In the genomic region with DNA sequence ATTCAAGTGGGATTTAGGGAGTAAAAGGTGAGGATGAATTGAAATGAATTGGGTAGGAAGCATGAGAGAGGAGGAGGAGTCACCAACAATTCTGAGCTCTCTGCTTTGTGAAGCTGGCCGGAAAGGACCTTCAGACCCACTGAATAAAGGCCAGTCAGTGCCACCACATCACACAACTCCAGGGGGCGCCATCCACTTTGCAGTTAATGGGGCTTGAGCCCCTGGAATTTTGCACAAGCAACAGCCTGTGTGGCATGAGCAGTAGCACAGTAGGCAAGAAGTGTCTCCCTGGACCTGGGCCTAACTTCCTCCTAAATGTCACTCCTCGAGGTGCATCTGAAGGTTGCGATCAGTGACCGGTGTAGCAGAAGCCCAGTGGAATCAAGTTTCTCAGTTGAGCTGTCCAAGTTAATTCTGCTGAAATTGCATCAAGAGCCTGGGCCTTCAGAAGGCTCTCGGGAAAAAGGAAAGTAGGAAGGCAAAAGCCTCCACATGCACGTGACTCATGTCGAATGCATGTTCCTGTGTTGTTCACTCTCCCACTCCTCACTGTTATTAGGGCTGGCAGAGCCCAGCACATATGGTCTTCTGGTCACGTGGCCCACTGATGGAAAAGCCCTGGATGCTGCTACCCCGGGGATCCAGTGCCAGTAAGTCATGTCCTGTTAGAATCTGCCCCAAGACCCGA, we compare ENCODE assay signal across 15 cellular contexts. TPM values are rescaled to one million over a fixed set of nuclear protein-coding genes. Genes with fewer than 3 reads are reported as not detected.
DNase-seq lines count a peak whose midpoint lies in the region; ATAC-seq, FAIRE-seq and TF ChIP-seq lines count a peak whose summit lies in the region.
"Had no signal": no experiment of that assay in that cellular context is flagged by ENCODE, and none has a peak within 500 bp of the region (broad histone marks: within the 10 kb centered on the region; RNA-seq: fewer than 3 reads in every experiment).

No MANE protein-coding gene starts in this region.

- H3K56ac ChIP-seq in mesendoderm (ENCODE audit: low read length), result no peak overlapping the region

- H3K4me1 ChIP-seq in Loucy (ENCODE audit: insufficient read depth, low read length, poor library complexity, severe bottlenecking) (no peaks in the 10 kb centered on the region), mesendoderm (ENCODE audit: control insufficient read depth, low read depth, low read length) (no peaks in the 10 kb centered on the region)
- H3K4me1 ChIP-seq: parathyroid adenoma had no signal

- H4K5ac ChIP-seq in mesendoderm (ENCODE audit: low read length), result no peak overlapping the region

- no peak overlapping the region for H3K18ac ChIP-seq in mesendoderm (ENCODE audit: low read length)

- FAIRE-seq in bronchial epithelial cell (lab: Jason Lieb, UNC), result peak; percentile 62
- FAIRE-seq: frontal cortex had no signal

- WGBS in mesendoderm (ENCODE audit: extremely low coverage, insufficient coverage, low lambda C conversion rate), result no CpG with 5 or more reads among the region's 11 CpGs

- no peaks in the 10 kb centered on the region for H3K27me3 ChIP-seq in Loucy (ENCODE audit: insufficient read depth, low read length, poor library complexity, severe bottlenecking)
- no peaks in the 10 kb centered on the region for H3K27me3 ChIP-seq in bronchial epithelial cell (ENCODE audit: control insufficient read depth, insufficient read depth, low read length)
- H3K27me3 ChIP-seq in mesendoderm (ENCODE audit: insufficient read depth, low read length, poor library complexity), result no peaks in the 10 kb centered on the region

- no peaks in the 10 kb centered on the region for H4K20me1 ChIP-seq in Loucy (ENCODE audit: insufficient read depth, low read length, poor library complexity, severe bottlenecking)

- intact Hi-C loops in Right ventricle myocardium inferior (cut with DNase I), result no loop called here

- TF ChIP-seq CTCF in AG10803 (conservative IDR thresholded peaks at IDR 0.05; ENCODE audit: low read length) (0 out of 2 replicates have a peak, but pooled peaks have one; percentile 19), Loucy (conservative IDR thresholded peaks at IDR 0.05; ENCODE audit: low read length) (peak; percentile 38; the same call in 1 of the 2 replicates), bronchial epithelial cell (IDR thresholded peaks at IDR 0.05; ENCODE audit: insufficient read depth, low read length, severe bottlenecking) (no peak)

- no peak overlapping the region for H2BK120ac ChIP-seq in mesendoderm (ENCODE audit: low read depth, low read length)

- H2BK15ac ChIP-seq in mesendoderm (replicated peaks; ENCODE audit: low read depth), result no peak overlapping the region

- H4K8ac ChIP-seq in mesendoderm (ENCODE audit: low read depth, low read length), result no peak overlapping the region

- H3K9me3 ChIP-seq in Loucy (ENCODE audit: insufficient read depth, low read depth, low read length), result no peaks in the 10 kb centered on the region

- DNase-seq in AG10803 (ENCODE audit: low read depth), result peak; percentile 70
- DNase-seq in bronchial epithelial cell (ENCODE audit: low read depth), result peak; percentile 29
- peak; percentile 50 for DNase-seq in mesendoderm
- no peak for DNase-seq in Right ventricle myocardium inferior (ENCODE audit: missing footprints)
- no peak for DNase-seq in COR-L47 (lab: John Stamatoyannopoulos, UW)
- no peak for DNase-seq in NCI-H1092 treated with DMSO at 0.1 percent for 48 hours (lab: John Stamatoyannopoulos, UW)
- DNase-seq: activated T-cell treated with anti-CD3 and anti-CD28 coated beads, Interleukin-2, amount 50 U/mL, for 24 hours; caudate nucleus; CD4-positive, alpha-beta T cell; stimulated activated CD4-positive, alpha-beta T cell treated with anti-CD3 and anti-CD28 coated beads, Interleukin-4, amount 100 ng/mL, for 4 hours had no signal

- ATAC-seq in Right ventricle myocardium inferior, result no peak
- no peak for ATAC-seq in GM18907 (IDR thresholded peaks at IDR 0.05; ENCODE audit: unreplicated experiment)
- ATAC-seq: left lobe of liver had no signal

- H3K4me3 ChIP-seq in AG10803 (ENCODE audit: low read length), result no peak overlapping the region
- H3K4me3 ChIP-seq in Loucy (ENCODE audit: low read length, poor library complexity, severe bottlenecking), result no peak overlapping the region
- no peak overlapping the region for H3K4me3 ChIP-seq in bronchial epithelial cell (ENCODE audit: low read depth, low read length)
- no peak overlapping the region for H3K4me3 ChIP-seq in mesendoderm (ENCODE audit: low read length)

- H3K4me2 ChIP-seq in Loucy (ENCODE audit: low read depth, low read length, poor library complexity, severe bottlenecking), result no peak overlapping the region
- no peak overlapping the region for H3K4me2 ChIP-seq in mesendoderm (ENCODE audit: low read length)

- no peaks in the 10 kb centered on the region for H3F3A ChIP-seq in Loucy (ENCODE audit: low read depth)

- no peak overlapping the region for H2BK5ac ChIP-seq in mesendoderm (ENCODE audit: low read length)

- H3K79me2 ChIP-seq in Loucy (ENCODE audit: insufficient read depth, low read length), result no peaks in the 10 kb centered on the region
- H3K79me2 ChIP-seq in mesendoderm (ENCODE audit: control insufficient read depth, insufficient read depth, low read length), result no peaks in the 10 kb centered on the region
- H3K79me2 ChIP-seq: parathyroid adenoma had no signal

- no peak overlapping the region for H3K23ac ChIP-seq in mesendoderm (ENCODE audit: low read length)

- no peak overlapping the region for H2AFZ ChIP-seq in Loucy (ENCODE audit: low read length)
- H2AFZ ChIP-seq: parathyroid adenoma had no signal

- H3K9me2 ChIP-seq in Loucy (replicated peaks; ENCODE audit: low read depth, low read length), result no peaks in the 10 kb centered on the region

- H3K36me3 ChIP-seq in Loucy (ENCODE audit: insufficient read depth, low read length), result no peaks in the 10 kb centered on the region
- H3K36me3 ChIP-seq in bronchial epithelial cell (ENCODE audit: control insufficient read depth, insufficient read depth, low read length), result no peaks in the 10 kb centered on the region
- no peaks in the 10 kb centered on the region for H3K36me3 ChIP-seq in mesendoderm (ENCODE audit: control insufficient read depth, insufficient read depth, low read length)

- no peaks in the 10 kb centered on the region for H3K79me1 ChIP-seq in mesendoderm (ENCODE audit: low read length)

- H3K9ac ChIP-seq in Loucy (ENCODE audit: low read depth, low read length, poor library complexity, severe bottlenecking) (no peak overlapping the region), mesendoderm (ENCODE audit: low read length) (no peak overlapping the region)
- H3K9ac ChIP-seq: parathyroid adenoma had no signal

- no peak overlapping the region for H2AK5ac ChIP-seq in mesendoderm (ENCODE audit: low read length)

- H3K4ac ChIP-seq in mesendoderm (ENCODE audit: low read depth, low read length), result no peak overlapping the region

- H3K27ac ChIP-seq in mesendoderm (ENCODE audit: low read depth, low read length), result no peak overlapping the region
- H3K27ac ChIP-seq: parathyroid adenoma had no signal

RNA-seq across cellular contexts. Expression of gene GLIS3, which starts 27.8 kb away (rescaled TPM):
- total RNA-seq in bronchial epithelial cell (1.1 and 1.2 TPM in 2 replicates), Right ventricle myocardium inferior (9.4 TPM)
- 0.70 TPM for polyA plus RNA-seq in mesendoderm (2013, experiment 1 of 2)
- 0.80 TPM for polyA plus RNA-seq in mesendoderm (2013, experiment 2 of 2)

Comparison
In these comparisons a context has a peak if more than half of its experiments do, and no peak if none do; other contexts are left out.
1. DNase-seq: peak in AG10803 (single experiment), bronchial epithelial cell (single experiment) and mesendoderm (single experiment); none in Right ventricle myocardium inferior (single experiment), COR-L47 (single experiment) and NCI-H1092 treated with DMSO at 0.1 percent for 48 hours (single experiment).